Comparison of ENCODE assay signal across 10 cellular contexts in the genomic region with DNA sequence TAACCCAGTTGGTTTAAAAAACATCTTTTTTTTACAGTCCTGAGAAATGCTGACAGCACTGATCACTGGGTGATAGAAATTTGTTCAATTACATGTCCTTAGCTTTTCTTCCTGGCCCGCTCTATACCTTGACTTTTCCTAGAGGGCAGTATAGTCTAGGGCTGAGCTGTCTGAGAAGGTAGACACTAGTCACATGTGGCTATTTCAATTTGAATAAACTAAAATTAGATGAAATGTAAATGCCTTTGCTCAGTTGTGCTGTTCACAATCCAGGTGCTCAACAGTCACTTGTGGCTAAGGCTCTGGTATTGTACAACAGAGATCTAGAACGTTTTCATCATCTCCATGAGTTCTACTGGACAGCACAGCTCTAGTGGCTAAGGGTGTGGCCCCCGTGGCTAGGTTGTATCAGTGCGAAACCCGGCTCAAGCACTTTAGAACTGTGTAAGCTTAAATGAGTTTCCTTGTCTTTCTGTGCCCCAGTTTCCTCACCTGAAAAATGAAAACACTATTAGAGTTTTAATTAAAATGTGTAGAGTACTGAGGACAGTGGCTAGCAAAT.
DNase-seq lines count a peak whose midpoint lies in the region; ATAC-seq and TF ChIP-seq lines count a peak whose summit lies in the region.
"Had no signal": no experiment of that assay in that cellular context is flagged by ENCODE, and none has a peak within 500 bp of the region (broad histone marks: within the 10 kb centered on the region; RNA-seq: fewer than 3 reads in every experiment).

No MANE protein-coding gene starts in this region.

- CTCF ChIA-PET in CD8-positive, alpha-beta T cell (lab: Charles Lee) = no interaction called here

- no peaks in the 10 kb centered on the region for H3K4me1 Mint-ChIP-seq in endodermal cell
- no peaks in the 10 kb centered on the region for H3K4me1 Mint-ChIP-seq in CD8-positive, alpha-beta T cell (ENCODE audit: low read depth)

- H3K4me1 ChIP-seq in endodermal cell (ENCODE audit: control insufficient read depth, insufficient read depth, low read length) (no peaks in the 10 kb centered on the region), ovary (ENCODE audit: insufficient read depth) (no peaks in the 10 kb centered on the region)
- H3K4me1 ChIP-seq in CD8-positive, alpha-beta T cell (ENCODE audit: insufficient read depth, low read length) = no peaks in the 10 kb centered on the region

- H3K27ac ChIP-seq in endodermal cell (ENCODE audit: low read depth, low read length) = no peak overlapping the region
- H3K27ac ChIP-seq in ovary = no peak overlapping the region
- H3K27ac ChIP-seq in CD8-positive, alpha-beta T cell (ENCODE audit: low read depth, low read length) = no peak overlapping the region
- H3K27ac ChIP-seq: epithelial cell of prostate had no signal

- H3K36me3 ChIP-seq in endodermal cell (ENCODE audit: control insufficient read depth, insufficient read depth, low read length) = no peaks in the 10 kb centered on the region
- no peaks in the 10 kb centered on the region for H3K36me3 ChIP-seq in ovary
- H3K36me3 ChIP-seq in CD8-positive, alpha-beta T cell (ENCODE audit: insufficient read depth, low read length) = no peaks in the 10 kb centered on the region

- H3K9me3 Mint-ChIP-seq in endodermal cell = no peaks in the 10 kb centered on the region
- no peaks in the 10 kb centered on the region for H3K9me3 Mint-ChIP-seq in CD8-positive, alpha-beta T cell

- H3K9ac ChIP-seq in endodermal cell (ENCODE audit: extremely low read depth, low read length, poor library complexity, severe bottlenecking) = no peak overlapping the region

- no peak for TF ChIP-seq EP300 in ovary (IDR thresholded peaks at IDR 0.05)

- POLR2A ChIA-PET in CD8-positive, alpha-beta T cell (lab: Charles Lee) = no interaction called here

- H3K4me3 Mint-ChIP-seq in endodermal cell = no peak overlapping the region
- no peak overlapping the region for H3K4me3 Mint-ChIP-seq in CD8-positive, alpha-beta T cell

- intact Hi-C loops in ovary (cut with DNase I) = no loop called here
- intact Hi-C loops in CD8-positive, alpha-beta T cell (cut with DNase I, micrococcal nuclease) = no loop called here

- DNase-seq in GM13976 (ENCODE audit: low spot score) (peak; percentile 35), endodermal cell (no peak), ovary (no peak), NCI-H526 treated with DMSO at 0.1 percent for 48 hours (lab: John Stamatoyannopoulos, UW) (no peak), NCI-H128 (lab: John Stamatoyannopoulos, UW; ENCODE audit: unreplicated experiment) (no peak)
- no peak for DNase-seq in CD8-positive, alpha-beta T cell
- DNase-seq: activated CD4-positive, alpha-beta T cell treated with anti-CD3 and anti-CD28 coated beads for 1 hour had no signal

- H3K4me3 ChIP-seq in endodermal cell (ENCODE audit: low read length) (no peak overlapping the region), ovary (no peak overlapping the region)
- H3K4me3 ChIP-seq in CD8-positive, alpha-beta T cell (ENCODE audit: low read depth, low read length) = no peak overlapping the region

- H3K27me3 ChIP-seq in endodermal cell (ENCODE audit: control insufficient read depth, insufficient read depth, low read length, poor library complexity, severe bottlenecking) (no peaks in the 10 kb centered on the region), ovary (no peaks in the 10 kb centered on the region)
- H3K27me3 ChIP-seq in CD8-positive, alpha-beta T cell (ENCODE audit: insufficient read depth, low read length) = no peaks in the 10 kb centered on the region

- no peaks in the 10 kb centered on the region for H3K36me3 Mint-ChIP-seq in endodermal cell (ENCODE audit: low read depth)
- no peaks in the 10 kb centered on the region for H3K36me3 Mint-ChIP-seq in CD8-positive, alpha-beta T cell

- peak; percentile 96 for ATAC-seq in GM21526 (IDR thresholded peaks at IDR 0.05; ENCODE audit: low FRiP score, unreplicated experiment)
- peak; percentile 90 for ATAC-seq in HG03457 (IDR thresholded peaks at IDR 0.05; ENCODE audit: unreplicated experiment)
- no peak for ATAC-seq in CD8-positive, alpha-beta T cell

- in situ Hi-C loops in GM13976 (cut with MboI; ENCODE audit: low sequenced_read_pairs, unreplicated experiment) = loop anchor here (25.0 kb wide), 1 partner anchor 383 kb away; no protein-coding TSS in a partner anchor

- no peak overlapping the region for H3K27ac Mint-ChIP-seq in endodermal cell
- no peak overlapping the region for H3K27ac Mint-ChIP-seq in CD8-positive, alpha-beta T cell

- H3K27me3 Mint-ChIP-seq in endodermal cell (ENCODE audit: insufficient read depth) = no peaks in the 10 kb centered on the region
- peaks cover 6% of the 10 kb centered on the region for H3K27me3 Mint-ChIP-seq in CD8-positive, alpha-beta T cell (ENCODE audit: low read depth)

- TF ChIP-seq POLR2A in ovary (IDR thresholded peaks at IDR 0.05) = no peak

- 94 to 100% methylated on average over 2 to 5 of the region's 5 CpGs for WGBS in endodermal cell (ENCODE audit: insufficient coverage in 1 of 2, insufficient read length in 1 of 2), 2 experiments
- WGBS in ovary, 3 donors = 90 to 95% (median 93%) methylated on average over 5 of the region's 5 CpGs

- H3K9me3 ChIP-seq in endodermal cell (ENCODE audit: control insufficient read depth, low read length) (no peaks in the 10 kb centered on the region), ovary (no peaks in the 10 kb centered on the region)
- H3K9me3 ChIP-seq in CD8-positive, alpha-beta T cell (ENCODE audit: low read length) = no peaks in the 10 kb centered on the region

- TF ChIP-seq CTCF in GM13976 (IDR thresholded peaks at IDR 0.05; ENCODE audit: borderline replicate concordance, control extremely low read depth, extremely low read depth, insufficient read depth, missing control alignments) (no peak), endodermal cell (conservative IDR thresholded peaks at IDR 0.05) (peak; percentile 73), ovary (IDR thresholded peaks at IDR 0.05) (no peak)
- TF ChIP-seq CTCF in CD8-positive, alpha-beta T cell (IDR thresholded peaks at IDR 0.05) = no peak
